In the genomic region with DNA sequence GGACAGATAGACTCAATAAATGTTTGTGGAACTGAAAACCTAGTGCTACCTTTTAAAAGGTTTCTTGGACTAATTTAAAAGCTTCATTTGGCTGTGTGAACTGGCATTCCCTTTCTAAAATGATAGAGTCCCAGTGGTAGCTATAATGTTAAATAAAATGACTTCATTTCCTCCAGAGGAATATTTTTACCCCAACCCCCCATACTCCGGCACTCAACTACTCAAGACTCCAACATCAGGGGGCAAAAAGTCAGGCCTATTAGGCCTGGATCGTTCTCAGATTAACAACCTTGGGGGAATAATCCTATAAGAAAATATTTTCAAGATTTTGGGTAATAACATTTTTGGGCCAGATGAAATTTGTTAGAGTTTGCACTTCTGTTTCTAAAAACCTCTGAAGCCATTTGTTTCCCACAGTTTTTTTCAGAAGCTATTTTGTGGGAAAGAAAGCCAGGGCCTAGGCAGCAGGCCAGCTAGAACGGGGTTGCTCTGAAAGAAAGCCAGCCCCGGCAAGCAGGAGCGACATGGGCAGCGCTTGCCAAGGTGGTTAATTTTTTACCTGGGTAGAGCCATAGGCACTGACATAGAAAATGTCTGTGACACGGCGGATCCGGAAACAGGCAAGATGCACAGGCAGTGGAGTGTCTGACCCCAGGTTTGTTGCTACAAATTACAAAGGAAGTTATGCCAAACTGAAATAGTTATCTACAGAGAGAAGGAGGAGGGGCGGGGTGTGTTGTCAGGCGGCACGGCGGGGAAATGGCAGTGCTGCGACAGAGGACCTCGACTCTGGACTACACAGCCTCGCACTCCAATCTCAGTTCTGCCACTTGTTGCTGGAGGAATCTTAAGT, we compare ENCODE assay signal across 1 cellular context.
TF ChIP-seq lines count a peak whose summit lies in the region.

No MANE protein-coding gene starts in this region.

TF ChIP-seq in IMR-90, 13 proteins besides CTCF, POLR2A, EP300 and RAD21 (continued from another document):
- TF ChIP-seq ELK1 (IDR thresholded peaks at IDR 0.05; ENCODE audit: borderline replicate concordance, low read depth, low read length) (no peak), CEBPB (IDR thresholded peaks at IDR 0.05; ENCODE audit: low read depth, low read length) (no peak)
